ENCODE assay signal across 8 cellular contexts in the genomic region with DNA sequence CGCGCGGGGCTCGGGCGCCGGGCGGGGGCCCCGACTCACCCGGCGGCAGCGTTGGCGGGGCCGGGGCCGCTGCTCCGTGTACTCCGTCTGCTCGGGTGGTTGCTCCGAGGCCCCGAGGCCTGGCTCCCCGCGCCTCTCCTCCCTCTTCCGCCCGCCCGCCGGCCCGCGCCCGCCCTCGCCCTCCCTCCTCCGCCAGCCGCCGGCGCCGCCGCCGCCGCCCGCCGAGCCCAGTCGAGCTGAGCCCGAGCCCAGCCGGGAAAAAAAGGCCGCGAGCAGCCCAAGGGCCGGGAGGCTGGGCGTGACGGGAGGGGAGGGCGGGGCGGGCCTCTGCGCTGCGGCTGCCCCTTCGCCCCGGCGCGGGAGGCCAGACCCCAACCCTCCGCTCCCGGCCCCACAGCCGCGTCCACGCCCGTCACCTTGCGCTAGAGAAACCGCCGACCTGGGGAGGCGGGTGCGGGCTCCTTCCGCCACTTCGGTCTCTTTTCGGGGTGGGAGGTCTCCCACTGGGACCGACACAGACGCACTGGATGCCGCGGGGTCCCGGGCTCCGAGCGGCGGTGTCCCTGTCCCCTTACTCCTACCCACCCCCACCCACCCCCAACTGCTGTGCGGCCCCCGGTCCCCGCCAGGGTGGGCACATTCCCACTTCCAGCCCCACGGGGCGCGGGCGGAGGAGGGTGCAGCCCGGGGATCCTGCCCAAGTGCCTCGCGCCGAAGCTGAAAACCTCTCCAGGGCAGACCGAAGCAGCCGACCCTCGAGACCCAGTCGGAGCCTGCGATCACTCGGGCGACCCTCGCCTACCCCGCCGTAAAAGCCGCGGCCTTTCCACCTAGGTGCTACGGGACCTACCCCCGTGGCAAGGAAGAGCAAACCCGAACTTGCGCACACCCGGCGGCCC. TPM values are rescaled to one million over a fixed set of nuclear protein-coding genes. Genes with fewer than 3 reads are reported as not detected.
DNase-seq lines count a peak whose midpoint lies in the region; ATAC-seq, FAIRE-seq and TF ChIP-seq lines count a peak whose summit lies in the region.

A gene with protein sequence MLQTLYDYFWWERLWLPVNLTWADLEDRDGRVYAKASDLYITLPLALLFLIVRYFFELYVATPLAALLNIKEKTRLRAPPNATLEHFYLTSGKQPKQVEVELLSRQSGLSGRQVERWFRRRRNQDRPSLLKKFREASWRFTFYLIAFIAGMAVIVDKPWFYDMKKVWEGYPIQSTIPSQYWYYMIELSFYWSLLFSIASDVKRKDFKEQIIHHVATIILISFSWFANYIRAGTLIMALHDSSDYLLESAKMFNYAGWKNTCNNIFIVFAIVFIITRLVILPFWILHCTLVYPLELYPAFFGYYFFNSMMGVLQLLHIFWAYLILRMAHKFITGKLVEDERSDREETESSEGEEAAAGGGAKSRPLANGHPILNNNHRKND (minus strand): TSS at position 256 of the 899 bp plus-strand sequence. CDS start 5,745 bp downstream, outside the sequence.

- no peaks in the 10 kb centered on the region for H3K9me2 ChIP-seq in MM.1S (replicated peaks; ENCODE audit: insufficient read depth, low read length)

- H3K27ac ChIP-seq in MM.1S (ENCODE audit: low read length) = peak within 1 kb of the TSS; percentile 30; the same call in 1 of the 2 replicates
- H3K27ac ChIP-seq in left ventricle myocardium inferior (replicated peaks) = peak within 1 kb of the TSS; percentile 99

- H3K4me1 Mint-ChIP-seq in T-helper 1 cell treated with Interleukin-12 subunit alpha and Interleukin-12 subunit beta and Interleukin-4 antibody, amounts not matched to agents 30 μg/mL and 1 μg/mL, for 36 hours (ENCODE audit: low read depth) = peaks cover 53% of the 10 kb centered on the region

- peaks cover 7% of the 10 kb centered on the region for H3K36me3 Mint-ChIP-seq in T-helper 1 cell treated with Interleukin-12 subunit alpha and Interleukin-12 subunit beta and Interleukin-4 antibody, amounts not matched to agents 30 μg/mL and 1 μg/mL, for 36 hours (ENCODE audit: low read depth)

- H3K9me3 ChIP-seq in MM.1S (replicated peaks; ENCODE audit: insufficient read depth, low read length) (no peaks in the 10 kb centered on the region), left ventricle myocardium inferior (replicated peaks) (no peaks in the 10 kb centered on the region)

- no peaks in the 10 kb centered on the region for H3K27me3 Mint-ChIP-seq in T-helper 1 cell treated with Interleukin-12 subunit alpha and Interleukin-12 subunit beta and Interleukin-4 antibody, amounts not matched to agents 30 μg/mL and 1 μg/mL, for 36 hours (ENCODE audit: low read depth)

- peak within 1 kb of the TSS; percentile 91 for H3K4me3 ChIP-seq in MM.1S (ENCODE audit: low read length)
- peak within 1 kb of the TSS; percentile 94 for H3K4me3 ChIP-seq in left ventricle myocardium inferior

- H3K27me3 ChIP-seq in MM.1S (replicated peaks; ENCODE audit: insufficient read depth, low read length) = no peaks in the 10 kb centered on the region
- no peaks in the 10 kb centered on the region for H3K27me3 ChIP-seq in left ventricle myocardium inferior (ENCODE audit: low read depth)

- TF ChIP-seq CTCF in MM.1S (IDR thresholded peaks at IDR 0.05; ENCODE audit: low read length) (no peak), left ventricle myocardium inferior (IDR thresholded peaks at IDR 0.05; ENCODE audit: borderline replicate concordance) (peak; percentile 1)

- H4K20me1 ChIP-seq in MM.1S (ENCODE audit: insufficient read depth, low read length) = 0 out of 2 replicates have a peak, but pooled peaks cover 6% of the 10 kb centered on the region

- H3K4me1 ChIP-seq in MM.1S (ENCODE audit: low read length) (peaks cover 37% of the 10 kb centered on the region), left ventricle myocardium inferior (peaks cover 78% of the 10 kb centered on the region)

- peak; percentile 49 for ATAC-seq in GM21825 (IDR thresholded peaks at IDR 0.05; ENCODE audit: unreplicated experiment)

- H3K9me3 Mint-ChIP-seq in T-helper 1 cell treated with Interleukin-12 subunit alpha and Interleukin-12 subunit beta and Interleukin-4 antibody, amounts not matched to agents 30 μg/mL and 1 μg/mL, for 36 hours = no peaks in the 10 kb centered on the region

- H3K4me3 Mint-ChIP-seq in T-helper 1 cell treated with Interleukin-12 subunit alpha and Interleukin-12 subunit beta and Interleukin-4 antibody, amounts not matched to agents 30 μg/mL and 1 μg/mL, for 36 hours = peak within 1 kb of the TSS; percentile 88

- peaks cover 14% of the 10 kb centered on the region; the same call in 1 of the 2 replicates for H3F3A ChIP-seq in MM.1S (ENCODE audit: insufficient read depth, low read length)

- intact Hi-C loops in left ventricle myocardium inferior (cut with micrococcal nuclease) = no loop called here

- peak within 1 kb of the TSS; percentile 73 for H2AFZ ChIP-seq in MM.1S (ENCODE audit: low read length)

- DNase-seq in DMS79 treated with DMSO at 0.1 percent for 48 hours (lab: John Stamatoyannopoulos, UW) (peak; percentile 63), MM.1S (peak; percentile 93), amniotic stem cell (lab: John Stamatoyannopoulos, UW) (peak; percentile 56), left ventricle myocardium inferior (peak; percentile 86), pulmonary artery endothelial cell (ENCODE audit: low read depth, low spot score) (peak; percentile 27), urothelium cell line (ENCODE audit: low spot score) (peak; percentile 88)

- H3K27ac Mint-ChIP-seq in T-helper 1 cell treated with Interleukin-12 subunit alpha and Interleukin-12 subunit beta and Interleukin-4 antibody, amounts not matched to agents 30 μg/mL and 1 μg/mL, for 36 hours = peak within 1 kb of the TSS; percentile 83

- peaks cover 44% of the 10 kb centered on the region for H3K79me2 ChIP-seq in MM.1S (ENCODE audit: low read length)

- H3K36me3 ChIP-seq in MM.1S (replicated peaks; ENCODE audit: insufficient read depth, low read length) (no peaks in the 10 kb centered on the region), left ventricle myocardium inferior (no peaks in the 10 kb centered on the region)

- FAIRE-seq in urothelium cell line (lab: Jason Lieb, UNC) = no peak

- H3K4me2 ChIP-seq in MM.1S (ENCODE audit: low read depth, low read length) = peak within 1 kb of the TSS; percentile 86

- peak within 1 kb of the TSS; percentile 86 for H3K9ac ChIP-seq in MM.1S (ENCODE audit: low read length)

RNA-seq across cellular contexts. Expression of the gene that starts here (rescaled TPM):
- total RNA-seq in left ventricle myocardium inferior (78.9 TPM), pulmonary artery endothelial cell (87.4 and 121 TPM in 2 replicates)

Comparison
In these comparisons a context has a peak if more than half of its experiments do, and no peak if none do; other contexts are left out.
1. Peak in every context shown above with its lines: DNase-seq, ATAC-seq, H3K4me3 ChIP-seq and H3K27ac ChIP-seq.
2. DNase-seq: peak in every context shown above with its lines; median percentile 93 in MM.1S; 88 in urothelium cell line; 86 in left ventricle myocardium inferior; 63 in DMS79 treated with DMSO at 0.1 percent for 48 hours; 56 in amniotic stem cell; 27 in pulmonary artery endothelial cell.